1 cellular context compared by ENCODE assay signal in genomic region chr12:57522019-57522886, GRCh38.
TF ChIP-seq lines count a peak whose summit lies in the region.

Gene MBD6 (plus strand): TSS chr12:57522824. CDS start chr12:57524304, 1,480 bp downstream.

TF ChIP-seq in WTC11, 78 proteins besides CTCF, POLR2A, EP300 and RAD21 (continued from another document):
- TF ChIP-seq ZNF281 (CRISPR knock-in tag; IDR thresholded peaks at IDR 0.05) (peak; percentile 28; the same call in 1 of the 2 replicates), SP1 (CRISPR knock-in tag; conservative IDR thresholded peaks at IDR 0.05) (peak; percentile 33; the same call in 1 of the 2 replicates)
